8 cellular contexts compared by ENCODE assay signal in the genomic region with DNA sequence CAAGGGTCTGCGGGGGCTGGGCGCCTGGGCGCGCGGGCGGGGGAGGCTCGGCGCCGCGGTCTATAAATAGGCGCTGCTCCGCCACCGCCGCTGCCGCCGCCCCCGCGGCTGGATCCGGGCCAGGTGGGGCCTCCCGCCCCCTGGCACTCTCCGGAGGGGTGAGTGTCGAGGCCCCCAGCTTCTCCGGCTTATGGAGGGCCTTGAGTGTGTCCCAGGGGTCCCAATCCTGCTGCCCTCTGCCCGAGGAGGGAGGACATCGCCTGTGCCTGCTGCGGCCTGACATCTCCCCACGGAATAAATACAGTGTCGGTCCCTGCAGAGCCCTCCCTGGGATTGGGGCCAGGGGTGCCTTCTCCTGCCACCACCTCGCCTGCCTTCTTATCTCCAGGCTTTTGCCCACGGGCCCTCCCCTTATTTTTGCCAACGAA. TPM values are rescaled to one million over a fixed set of nuclear protein-coding genes. Genes with fewer than 3 reads are reported as not detected.
A peak's percentile ranks its signal among the peaks of the same experiment; 100 is the strongest.
DNase-seq lines count a peak whose midpoint lies in the region; ATAC-seq and TF ChIP-seq lines count a peak whose summit lies in the region.

No MANE protein-coding gene starts in this region.

- peak overlapping the region; percentile 50 for H3K4me3 Mint-ChIP-seq in stimulated activated memory B cell treated with anti-CD40 and anti-IgM and Interleukin-4, amounts not matched to agents 10 μg/mL and 1 μg/mL and 100 μg/mL, for 72 hours

- peaks cover 0 to 30% (median 6%) of the 10 kb centered on the region in 9 donors for H3K36me3 ChIP-seq in heart right ventricle

- H3K36me3 Mint-ChIP-seq in stimulated activated memory B cell treated with anti-CD40 and anti-IgM and Interleukin-4, amounts not matched to agents 10 μg/mL and 1 μg/mL and 100 μg/mL, for 72 hours = no peaks in the 10 kb centered on the region

- peaks cover 77% of the 10 kb centered on the region for H3K27me3 Mint-ChIP-seq in stimulated activated memory B cell treated with anti-CD40 and anti-IgM and Interleukin-4, amounts not matched to agents 10 μg/mL and 1 μg/mL and 100 μg/mL, for 72 hours

- H3K4me1 ChIP-seq in heart right ventricle = peaks cover 32 to 90% (median 54%) of the 10 kb centered on the region in 9 donors

- peak; percentile 12 to 33 (median 20) for ATAC-seq in heart right ventricle
- ATAC-seq in stimulated activated memory B cell treated with anti-CD40 and anti-IgM and Interleukin-4, amounts not matched to agents 10 μg/mL and 1 μg/mL and 100 μg/mL, for 72 hours = no peak
- ATAC-seq in GM21526 (IDR thresholded peaks at IDR 0.05; ENCODE audit: low FRiP score, unreplicated experiment) = no peak

- peak overlapping the region; percentile 42 to 77 (median 66) for H3K4me3 ChIP-seq in heart right ventricle

- peak overlapping the region; percentile 58 to 99 (median 94) for H3K27ac ChIP-seq in heart right ventricle

- H3K9me3 ChIP-seq in heart right ventricle = no peaks in the 10 kb centered on the region

- 9 to 10% methylated on average over 31 of the region's 31 CpGs for WGBS in heart right ventricle, 2 donors

- intact Hi-C loops in heart right ventricle (cut with DNase I) = loop anchor here in 3 of 10 donors (2.0 to 5.0 kb wide), 2 partner anchors 37 to 40 kb away; no protein-coding TSS in a partner anchor

- DNase-seq in NCI-H2227 (lab: John Stamatoyannopoulos, UW; ENCODE audit: unreplicated experiment) (peak; percentile 55), NCI-H2227 treated with DMSO at 0.1 percent for 48 hours (lab: John Stamatoyannopoulos, UW) (no peak), heart right ventricle (peak; percentile 46 to 54), NCI-H774 (lab: John Stamatoyannopoulos, UW) (no peak), NCI-H526 treated with DMSO at 0.1 percent for 48 hours (lab: John Stamatoyannopoulos, UW) (no peak)
- DNase-seq in activated CD8-positive, alpha-beta memory T cell treated with anti-CD3 and anti-CD28 coated beads, Interleukin-2, amount 50 U/mL, for 4 hours = peak; percentile 61

- no peak overlapping the region for H3K27ac Mint-ChIP-seq in stimulated activated memory B cell treated with anti-CD40 and anti-IgM and Interleukin-4, amounts not matched to agents 10 μg/mL and 1 μg/mL and 100 μg/mL, for 72 hours

- H3K9me3 Mint-ChIP-seq in stimulated activated memory B cell treated with anti-CD40 and anti-IgM and Interleukin-4, amounts not matched to agents 10 μg/mL and 1 μg/mL and 100 μg/mL, for 72 hours = no peaks in the 10 kb centered on the region

- TF ChIP-seq CTCF in heart right ventricle (IDR thresholded peaks at IDR 0.05) = no peak

- peaks cover 0 to 74% (median 31%) of the 10 kb centered on the region in 7 donors for H3K27me3 ChIP-seq in heart right ventricle

- peaks cover 26% of the 10 kb centered on the region for H3K4me1 Mint-ChIP-seq in stimulated activated memory B cell treated with anti-CD40 and anti-IgM and Interleukin-4, amounts not matched to agents 10 μg/mL and 1 μg/mL and 100 μg/mL, for 72 hours

RNA-seq across cellular contexts. Expression of gene GP1BB, which starts 4.3 kb away (rescaled TPM):
- 10 to 100 TPM in 1 of 10 donors, 1 to 10 TPM in 3, not detected in 6; 5.3 to 13.4 (median 6.4) TPM for total RNA-seq in heart right ventricle
- 10 to 100 TPM; 12.4 to 56.1 TPM for polyA plus RNA-seq in heart right ventricle

RNA-seq across cellular contexts. Expression of gene SEPTIN5, which starts 4.8 kb away (rescaled TPM):
- 100 to 1,000 TPM in 8 of 10 donors, 10 to 100 TPM in 2; 60.9 to 218 (median 144) TPM for total RNA-seq in heart right ventricle
- 100 to 1,000 TPM in 1 of 2 donors, 10 to 100 TPM in 1; 56.5 to 104 TPM for polyA plus RNA-seq in heart right ventricle

RNA-seq across cellular contexts. Expression of gene TBX1, which starts 41.5 kb away (rescaled TPM):
- 1 to 10 TPM in 5 of 10 donors, under 1 TPM in 5; 0.53 to 1.8 (median 1.0) TPM for total RNA-seq in heart right ventricle
- 1 to 10 TPM in 1 of 2 donors, under 1 TPM in 1; 0.61 to 1.0 TPM for polyA plus RNA-seq in heart right ventricle

Comparison
In these comparisons a context has a peak if more than half of its experiments do, and no peak if none do; other contexts are left out.
1. DNase-seq: peak in NCI-H2227 (single experiment), activated CD8-positive, alpha-beta memory T cell treated with anti-CD3 and anti-CD28 coated beads, Interleukin-2, amount 50 U/mL, for 4 hours (single experiment) and heart right ventricle (2 of 2); none in NCI-H2227 treated with DMSO at 0.1 percent for 48 hours (single experiment), NCI-H774 (single experiment) and NCI-H526 treated with DMSO at 0.1 percent for 48 hours (single experiment).
2. ATAC-seq: peak in heart right ventricle (8 of 8); none in stimulated activated memory B cell treated with anti-CD40 and anti-IgM and Interleukin-4, amounts not matched to agents 10 μg/mL and 1 μg/mL and 100 μg/mL, for 72 hours (single experiment) and GM21526 (single experiment).